ENCODE assay signal across 16 cellular contexts in the genomic region with DNA sequence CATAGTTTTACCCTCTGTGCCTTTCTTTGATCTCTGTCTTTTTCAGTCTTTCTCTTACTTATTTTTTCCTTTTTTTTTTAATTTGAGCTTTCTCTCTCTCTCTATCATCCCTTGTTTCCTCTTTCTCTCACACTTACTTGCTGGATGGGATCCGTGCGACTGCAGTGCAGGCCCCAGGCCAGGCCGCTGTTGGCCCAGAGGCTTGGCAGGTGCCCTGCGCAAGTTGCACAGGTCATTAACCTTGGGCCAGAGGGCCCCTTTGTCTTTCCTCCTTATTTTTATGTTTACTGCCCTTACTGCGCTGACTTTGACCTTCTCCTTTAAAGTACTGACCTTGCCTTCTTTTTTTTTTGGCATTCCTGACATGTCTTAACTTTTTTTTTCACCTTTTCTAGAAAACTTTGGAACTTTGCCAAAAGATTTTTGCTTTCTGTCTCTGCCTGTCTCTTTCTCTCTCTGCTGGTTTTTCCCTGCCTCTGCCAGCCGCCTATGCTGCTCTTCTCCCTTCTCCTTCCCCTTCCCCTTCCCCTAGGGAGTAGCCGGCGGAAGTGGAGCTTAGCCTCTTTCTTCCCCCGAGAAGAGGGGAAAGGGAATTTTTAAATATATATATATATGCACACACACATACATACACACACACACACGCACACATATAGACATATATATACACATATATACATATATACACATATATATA. TPM values are rescaled to one million over a fixed set of nuclear protein-coding genes. Genes with fewer than 3 reads are reported as not detected.
"Had no signal": no experiment of that assay in that cellular context is flagged by ENCODE, and none has a peak within 500 bp of the region (broad histone marks: within the 10 kb centered on the region; RNA-seq: fewer than 3 reads in every experiment).

No MANE protein-coding gene starts in this region.

- H3K27ac ChIP-seq: colonic mucosa, esophagus muscularis mucosa, left ventricle myocardium inferior, psoas muscle, thoracic aorta had no signal

- DNase-seq: activated CD4-positive, alpha-beta T cell treated with anti-CD3 and anti-CD28 coated beads, Interleukin-2, amount 50 U/mL, for 4 hours; activated CD4-positive, CD25-positive, alpha-beta regulatory T cell treated with anti-CD3 and anti-CD28 coated beads, Interleukin-2, amount 50 U/mL, for 72 hours; activated naive CD4-positive, alpha-beta T cell treated with anti-CD3 and anti-CD28 coated beads for 36 hours; activated naive CD8-positive, alpha-beta T cell treated with anti-CD3 and anti-CD28 coated beads, Interleukin-2, amount 50 U/mL, for 24 hours; activated T-cell treated with anti-CD3 and anti-CD28 coated beads for 4 hours; colonic mucosa; left ventricle myocardium inferior; psoas muscle; stimulated activated naive CD8-positive, alpha-beta T cell treated with anti-CD3 and anti-CD28 coated beads, Interleukin-15, amount 100 ng/mL, for 72 hours; T-helper 1 cell; T1000 had no signal

- H3K27ac Mint-ChIP-seq: activated naive CD4-positive, alpha-beta T cell treated with anti-CD3 and anti-CD28 coated beads for 36 hours; activated naive CD8-positive, alpha-beta T cell treated with anti-CD3 and anti-CD28 coated beads, Interleukin-2, amount 50 U/mL, for 24 hours; natural killer cell treated with Interleukin-12 subunit alpha and Interleukin-12 subunit beta and Interleukin-15 and Interleukin-18, amount 100 ng/mL, for 72 hours; stimulated activated naive CD8-positive, alpha-beta T cell treated with anti-CD3 and anti-CD28 coated beads, Interleukin-15, amount 100 ng/mL, for 72 hours had no signal

- ATAC-seq: activated naive CD8-positive, alpha-beta T cell treated with anti-CD3 and anti-CD28 coated beads, Interleukin-2, amount 50 U/mL, for 24 hours; natural killer cell treated with Interleukin-12 subunit alpha and Interleukin-12 subunit beta and Interleukin-15 and Interleukin-18, amount 100 ng/mL, for 72 hours; psoas muscle; sciatic nerve; stimulated activated naive CD8-positive, alpha-beta T cell treated with anti-CD3 and anti-CD28 coated beads, Interleukin-15, amount 100 ng/mL, for 72 hours had no signal

- H3K9me3 Mint-ChIP-seq: activated naive CD4-positive, alpha-beta T cell treated with anti-CD3 and anti-CD28 coated beads for 36 hours; activated naive CD8-positive, alpha-beta T cell treated with anti-CD3 and anti-CD28 coated beads, Interleukin-2, amount 50 U/mL, for 24 hours; natural killer cell treated with Interleukin-12 subunit alpha and Interleukin-12 subunit beta and Interleukin-15 and Interleukin-18, amount 100 ng/mL, for 72 hours; stimulated activated naive CD8-positive, alpha-beta T cell treated with anti-CD3 and anti-CD28 coated beads, Interleukin-15, amount 100 ng/mL, for 72 hours had no signal

- H3K9me3 ChIP-seq: colonic mucosa, esophagus muscularis mucosa, left ventricle myocardium inferior, psoas muscle, thoracic aorta had no signal

- H3K4me1 Mint-ChIP-seq: activated naive CD8-positive, alpha-beta T cell treated with anti-CD3 and anti-CD28 coated beads, Interleukin-2, amount 50 U/mL, for 24 hours; stimulated activated naive CD8-positive, alpha-beta T cell treated with anti-CD3 and anti-CD28 coated beads, Interleukin-15, amount 100 ng/mL, for 72 hours had no signal

- H3K4me3 ChIP-seq: colonic mucosa, esophagus muscularis mucosa, left ventricle myocardium inferior, psoas muscle, thoracic aorta had no signal

- H3K36me3 ChIP-seq: colonic mucosa, esophagus muscularis mucosa, left ventricle myocardium inferior, thoracic aorta had no signal

- H3K4me3 Mint-ChIP-seq: activated naive CD4-positive, alpha-beta T cell treated with anti-CD3 and anti-CD28 coated beads for 36 hours; activated naive CD8-positive, alpha-beta T cell treated with anti-CD3 and anti-CD28 coated beads, Interleukin-2, amount 50 U/mL, for 24 hours; natural killer cell treated with Interleukin-12 subunit alpha and Interleukin-12 subunit beta and Interleukin-15 and Interleukin-18, amount 100 ng/mL, for 72 hours; stimulated activated naive CD8-positive, alpha-beta T cell treated with anti-CD3 and anti-CD28 coated beads, Interleukin-15, amount 100 ng/mL, for 72 hours had no signal

- H3K27me3 Mint-ChIP-seq: stimulated activated naive CD8-positive, alpha-beta T cell treated with anti-CD3 and anti-CD28 coated beads, Interleukin-15, amount 100 ng/mL, for 72 hours had no signal

- H3K27me3 ChIP-seq: colonic mucosa had no signal

- H3K36me3 Mint-ChIP-seq: natural killer cell treated with Interleukin-12 subunit alpha and Interleukin-12 subunit beta and Interleukin-15 and Interleukin-18, amount 100 ng/mL, for 72 hours had no signal

- H3K4me1 ChIP-seq: colonic mucosa, esophagus muscularis mucosa, left ventricle myocardium inferior, psoas muscle had no signal

RNA-seq across cellular contexts. Expression of gene CDH4, which starts 59.7 kb away (rescaled TPM):
- total RNA-seq: cardiac septum; natural killer cell treated with Interleukin-12 subunit alpha and Interleukin-12 subunit beta and Interleukin-15 and Interleukin-18, amount 100 ng/mL, for 72 hours; thoracic aorta had no signal
